Comparison of ENCODE assay signal across 1 cellular context in the genomic region with DNA sequence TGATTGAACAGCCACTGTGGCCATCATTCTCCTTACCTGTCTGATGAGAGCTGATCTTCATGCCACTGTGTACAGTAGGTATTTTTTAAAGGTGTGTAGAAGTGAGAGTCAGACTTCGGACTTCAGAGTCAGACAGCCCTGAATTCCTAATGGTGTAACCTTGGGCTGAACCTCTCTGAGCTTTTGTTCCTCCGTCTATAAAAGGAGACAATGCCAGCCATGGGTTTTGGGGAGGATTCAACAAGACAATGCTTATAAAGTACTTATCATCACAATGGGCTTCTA.
TF ChIP-seq lines count a peak whose summit lies in the region.

No MANE protein-coding gene starts in this region.

TF ChIP-seq in HEK293, 187 proteins besides CTCF, POLR2A, EP300 and RAD21 (continued from another document):
- TF ChIP-seq, protein P1, sequence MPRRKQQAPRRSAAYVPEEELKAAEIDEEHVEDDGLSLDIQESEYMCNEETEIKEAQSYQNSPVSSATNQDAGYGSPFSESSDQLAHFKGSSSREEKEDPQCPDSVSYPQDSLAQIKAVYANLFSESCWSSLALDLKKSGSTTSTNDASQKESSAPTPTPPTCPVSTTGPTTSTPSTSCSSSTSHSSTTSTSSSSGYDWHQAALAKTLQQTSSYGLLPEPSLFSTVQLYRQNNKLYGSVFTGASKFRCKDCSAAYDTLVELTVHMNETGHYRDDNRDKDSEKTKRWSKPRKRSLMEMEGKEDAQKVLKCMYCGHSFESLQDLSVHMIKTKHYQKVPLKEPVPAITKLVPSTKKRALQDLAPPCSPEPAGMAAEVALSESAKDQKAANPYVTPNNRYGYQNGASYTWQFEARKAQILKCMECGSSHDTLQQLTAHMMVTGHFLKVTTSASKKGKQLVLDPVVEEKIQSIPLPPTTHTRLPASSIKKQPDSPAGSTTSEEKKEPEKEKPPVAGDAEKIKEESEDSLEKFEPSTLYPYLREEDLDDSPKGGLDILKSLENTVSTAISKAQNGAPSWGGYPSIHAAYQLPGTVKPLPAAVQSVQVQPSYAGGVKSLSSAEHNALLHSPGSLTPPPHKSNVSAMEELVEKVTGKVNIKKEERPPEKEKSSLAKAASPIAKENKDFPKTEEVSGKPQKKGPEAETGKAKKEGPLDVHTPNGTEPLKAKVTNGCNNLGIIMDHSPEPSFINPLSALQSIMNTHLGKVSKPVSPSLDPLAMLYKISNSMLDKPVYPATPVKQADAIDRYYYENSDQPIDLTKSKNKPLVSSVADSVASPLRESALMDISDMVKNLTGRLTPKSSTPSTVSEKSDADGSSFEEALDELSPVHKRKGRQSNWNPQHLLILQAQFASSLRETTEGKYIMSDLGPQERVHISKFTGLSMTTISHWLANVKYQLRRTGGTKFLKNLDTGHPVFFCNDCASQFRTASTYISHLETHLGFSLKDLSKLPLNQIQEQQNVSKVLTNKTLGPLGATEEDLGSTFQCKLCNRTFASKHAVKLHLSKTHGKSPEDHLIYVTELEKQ (tag by site-specific recombination; IDR thresholded peaks at IDR 0.05; ENCODE audit: borderline replicate concordance) = no peak
